In genomic region chr2:236688563-236689392, GRCh38 we compare ENCODE assay signal across 1 cellular context.
TF ChIP-seq lines count a peak whose summit lies in the region.

No MANE protein-coding gene starts in this region.

TF ChIP-seq in GM23338, 12 proteins besides CTCF, POLR2A, EP300 and RAD21 (continued from another document):
- TF ChIP-seq ZNF462 (CRISPR knock-in tag; IDR thresholded peaks at IDR 0.05) (no peak), JUNB (IDR thresholded peaks at IDR 0.05; ENCODE audit: unreplicated experiment) (no peak), EZH2 (IDR thresholded peaks at IDR 0.05; ENCODE audit: low read depth, unreplicated experiment) (no peak), ZNF114 (CRISPR knock-in tag; IDR thresholded peaks at IDR 0.05) (no peak), STAT1 (IDR thresholded peaks at IDR 0.05; ENCODE audit: unreplicated experiment) (no peak), ETS1 (IDR thresholded peaks at IDR 0.05) (no peak)
